Comparison of ENCODE assay signal across 8 cellular contexts in genomic region chr2:224938670-224939309, GRCh38.
DNase-seq lines count a peak whose midpoint lies in the region; ATAC-seq and TF ChIP-seq lines count a peak whose summit lies in the region.

No MANE protein-coding gene starts in this region.

- no peak for DNase-seq in activated CD4-positive, alpha-beta T cell treated with anti-CD3 and anti-CD28 coated beads, Interleukin-2, amount 10 ng/mL, durations not matched to agents 7 days and 5 days
- DNase-seq in activated CD4-positive, alpha-beta T cell treated with anti-CD3 and anti-CD28 coated beads for 1 hour: no peak
- DNase-seq in activated T-helper 1 cell treated with anti-CD3 and anti-CD28 coated beads, Interleukin-12 subunit alpha, Interleukin-12 subunit beta, Interleukin-2, Interleukin-4 antibody, amounts not matched to agents 30 ng/mL and 10 ng/mL and 1 ng/mL, durations not matched to agents 14 hours and 24 hours and 36 hours (ENCODE audit: low spot score): no peak
- DNase-seq in natural killer cell treated with Interleukin-12 subunit alpha and Interleukin-12 subunit beta and Interleukin-15 and Interleukin-18, amount 100 ng/mL, for 72 hours (ENCODE audit: low spot score): no peak
- DNase-seq in cortex of kidney (lab: John Stamatoyannopoulos, UW) (no peak), Kasumi-1 (lab: John Stamatoyannopoulos, UW) (no peak), stomach (no peak)

- WGBS in stomach, 5 donors: 15 to 32% (median 18%) methylated on average over 7 of the region's 7 CpGs

- peaks cover 60% of the 10 kb centered on the region for H3K36me3 Mint-ChIP-seq in activated CD4-positive, alpha-beta T cell treated with anti-CD3 and anti-CD28 coated beads, Interleukin-2, amount 10 ng/mL, durations not matched to agents 7 days and 5 days (ENCODE audit: low read depth)
- peaks cover 32% of the 10 kb centered on the region for H3K36me3 Mint-ChIP-seq in activated T-helper 1 cell treated with anti-CD3 and anti-CD28 coated beads, Interleukin-12 subunit alpha, Interleukin-12 subunit beta, Interleukin-2, Interleukin-4 antibody, amounts not matched to agents 30 ng/mL and 10 ng/mL and 1 ng/mL, durations not matched to agents 14 hours and 24 hours and 36 hours (ENCODE audit: low read depth)
- H3K36me3 Mint-ChIP-seq in natural killer cell treated with Interleukin-12 subunit alpha and Interleukin-12 subunit beta and Interleukin-15 and Interleukin-18, amount 100 ng/mL, for 72 hours: peaks cover 23% of the 10 kb centered on the region

- POLR2A ChIA-PET in activated CD4-positive, alpha-beta T cell treated with anti-CD3 and anti-CD28 coated beads, Interleukin-2, amount 10 ng/mL, durations not matched to agents 7 days and 5 days (lab: Charles Lee): interaction anchor here (0.6 to 0.7 kb wide), 2 partner anchors 12 to 18 kb away, joined by 3 read pairs; no protein-coding TSS in a partner anchor

- ATAC-seq in HG03280 (IDR thresholded peaks at IDR 0.05; ENCODE audit: unreplicated experiment): peak; percentile 32
- peak; percentile 63 to 84 for ATAC-seq in natural killer cell treated with Interleukin-12 subunit alpha and Interleukin-12 subunit beta and Interleukin-15 and Interleukin-18, amount 100 ng/mL, for 72 hours

- intact Hi-C loops in activated T-helper 1 cell treated with anti-CD3 and anti-CD28 coated beads, Interleukin-12 subunit alpha, Interleukin-12 subunit beta, Interleukin-2, Interleukin-4 antibody, amounts not matched to agents 30 ng/mL and 10 ng/mL and 1 ng/mL, durations not matched to agents 14 hours and 24 hours and 36 hours (cut with micrococcal nuclease): loop anchor here (1.0 to 10.0 kb wide), 5 partner anchors 9 to 1856 kb away; partner anchors contain the start of genes CUL3 and IRS1
- intact Hi-C loops in stomach (cut with DNase I; ENCODE audit: low total_unique reads): no loop called here

- peaks cover 3% of the 10 kb centered on the region for H3K9me3 Mint-ChIP-seq in activated CD4-positive, alpha-beta T cell treated with anti-CD3 and anti-CD28 coated beads, Interleukin-2, amount 10 ng/mL, durations not matched to agents 7 days and 5 days
- H3K9me3 Mint-ChIP-seq in activated T-helper 1 cell treated with anti-CD3 and anti-CD28 coated beads, Interleukin-12 subunit alpha, Interleukin-12 subunit beta, Interleukin-2, Interleukin-4 antibody, amounts not matched to agents 30 ng/mL and 10 ng/mL and 1 ng/mL, durations not matched to agents 14 hours and 24 hours and 36 hours: no peaks in the 10 kb centered on the region
- H3K9me3 Mint-ChIP-seq in natural killer cell treated with Interleukin-12 subunit alpha and Interleukin-12 subunit beta and Interleukin-15 and Interleukin-18, amount 100 ng/mL, for 72 hours: peaks cover 8% of the 10 kb centered on the region

- H3K27ac Mint-ChIP-seq in activated CD4-positive, alpha-beta T cell treated with anti-CD3 and anti-CD28 coated beads, Interleukin-2, amount 10 ng/mL, durations not matched to agents 7 days and 5 days: peak overlapping the region; percentile 80
- peak overlapping the region; percentile 91 for H3K27ac Mint-ChIP-seq in activated T-helper 1 cell treated with anti-CD3 and anti-CD28 coated beads, Interleukin-12 subunit alpha, Interleukin-12 subunit beta, Interleukin-2, Interleukin-4 antibody, amounts not matched to agents 30 ng/mL and 10 ng/mL and 1 ng/mL, durations not matched to agents 14 hours and 24 hours and 36 hours
- peak overlapping the region; percentile 89 to 95 for H3K27ac Mint-ChIP-seq in natural killer cell treated with Interleukin-12 subunit alpha and Interleukin-12 subunit beta and Interleukin-15 and Interleukin-18, amount 100 ng/mL, for 72 hours

- peak overlapping the region; percentile 54 for H3K4me3 Mint-ChIP-seq in activated CD4-positive, alpha-beta T cell treated with anti-CD3 and anti-CD28 coated beads, Interleukin-2, amount 10 ng/mL, durations not matched to agents 7 days and 5 days
- peak overlapping the region; percentile 81 for H3K4me3 Mint-ChIP-seq in activated T-helper 1 cell treated with anti-CD3 and anti-CD28 coated beads, Interleukin-12 subunit alpha, Interleukin-12 subunit beta, Interleukin-2, Interleukin-4 antibody, amounts not matched to agents 30 ng/mL and 10 ng/mL and 1 ng/mL, durations not matched to agents 14 hours and 24 hours and 36 hours
- peak overlapping the region; percentile 75 for H3K4me3 Mint-ChIP-seq in natural killer cell treated with Interleukin-12 subunit alpha and Interleukin-12 subunit beta and Interleukin-15 and Interleukin-18, amount 100 ng/mL, for 72 hours

- no peak for TF ChIP-seq EP300 in stomach (IDR thresholded peaks at IDR 0.05)

- peak overlapping the region in 2 of 5 donors; percentile 19 to 36 for H3K27ac ChIP-seq in stomach

- TF ChIP-seq POLR2A in stomach (IDR thresholded peaks at IDR 0.05): no peak

- peaks cover 86% of the 10 kb centered on the region for H3K4me1 Mint-ChIP-seq in activated CD4-positive, alpha-beta T cell treated with anti-CD3 and anti-CD28 coated beads, Interleukin-2, amount 10 ng/mL, durations not matched to agents 7 days and 5 days
- H3K4me1 Mint-ChIP-seq in activated T-helper 1 cell treated with anti-CD3 and anti-CD28 coated beads, Interleukin-12 subunit alpha, Interleukin-12 subunit beta, Interleukin-2, Interleukin-4 antibody, amounts not matched to agents 30 ng/mL and 10 ng/mL and 1 ng/mL, durations not matched to agents 14 hours and 24 hours and 36 hours (ENCODE audit: low read depth): peaks cover 81% of the 10 kb centered on the region
- peaks cover 59 to 75% of the 10 kb centered on the region in 2 donors for H3K4me1 Mint-ChIP-seq in natural killer cell treated with Interleukin-12 subunit alpha and Interleukin-12 subunit beta and Interleukin-15 and Interleukin-18, amount 100 ng/mL, for 72 hours (ENCODE audit: low read depth in 2 of 2)

- H3K27me3 Mint-ChIP-seq in activated CD4-positive, alpha-beta T cell treated with anti-CD3 and anti-CD28 coated beads, Interleukin-2, amount 10 ng/mL, durations not matched to agents 7 days and 5 days: no peaks in the 10 kb centered on the region
- H3K27me3 Mint-ChIP-seq in activated T-helper 1 cell treated with anti-CD3 and anti-CD28 coated beads, Interleukin-12 subunit alpha, Interleukin-12 subunit beta, Interleukin-2, Interleukin-4 antibody, amounts not matched to agents 30 ng/mL and 10 ng/mL and 1 ng/mL, durations not matched to agents 14 hours and 24 hours and 36 hours (ENCODE audit: insufficient read depth): no peaks in the 10 kb centered on the region
- no peaks in the 10 kb centered on the region for H3K27me3 Mint-ChIP-seq in natural killer cell treated with Interleukin-12 subunit alpha and Interleukin-12 subunit beta and Interleukin-15 and Interleukin-18, amount 100 ng/mL, for 72 hours

- CTCF ChIA-PET in activated CD4-positive, alpha-beta T cell treated with anti-CD3 and anti-CD28 coated beads, Interleukin-2, amount 10 ng/mL, durations not matched to agents 7 days and 5 days (lab: Charles Lee): interaction anchor here (0.6 to 1.6 kb wide), 5 partner anchors 11 to 54 kb away, joined by 3 to 5 read pairs (median 3); no protein-coding TSS in a partner anchor

- no peaks in the 10 kb centered on the region for H3K27me3 ChIP-seq in stomach

- no peaks in the 10 kb centered on the region for H3K9me3 ChIP-seq in stomach

- TF ChIP-seq CTCF in stomach (IDR thresholded peaks at IDR 0.05): no peak

- no peaks in the 10 kb centered on the region for H3K36me3 ChIP-seq in stomach

- no peak overlapping the region for H3K4me3 ChIP-seq in stomach

- peaks cover 0 to 30% (median 14%) of the 10 kb centered on the region in 4 donors for H3K4me1 ChIP-seq in stomach
